Comparison of ENCODE assay signal across 8 cellular contexts in genomic region chr5:40436535-40437237, GRCh38.
DNase-seq lines count a peak whose midpoint lies in the region; ATAC-seq and TF ChIP-seq lines count a peak whose summit lies in the region.

No MANE protein-coding gene starts in this region.

- H3K9me3 ChIP-seq in PC-3 (ENCODE audit: low read length) (no peaks in the 10 kb centered on the region), SJCRH30 (replicated peaks) (no peaks in the 10 kb centered on the region)

- ATAC-seq in GM18505 (IDR thresholded peaks at IDR 0.05; ENCODE audit: unreplicated experiment) (peak; percentile 54), GM21786 (IDR thresholded peaks at IDR 0.05; ENCODE audit: unreplicated experiment) (peak; percentile 69), PC-3 (no peak)

- H3K4me2 ChIP-seq in PC-3 (ENCODE audit: low read length) = peak overlapping the region; percentile 48; the same call in 1 of the 2 replicates

- no peak for TF ChIP-seq POLR2A in GM18505 (IDR thresholded peaks at IDR 0.05; ENCODE audit: borderline replicate concordance, extremely low read depth, insufficient read depth, insufficient read length)

- no peaks in the 10 kb centered on the region for H3K79me2 ChIP-seq in PC-3 (ENCODE audit: low read length)

- no peaks in the 10 kb centered on the region for H3K9me2 ChIP-seq in PC-3 (replicated peaks; ENCODE audit: low read length)

- POLR2A ChIA-PET in PC-3 (lab: Charles Lee; ENCODE audit: unreplicated experiment) = no interaction called here

- intact Hi-C loops in PC-3 (cut with micrococcal nuclease) = no loop called here

- no peak overlapping the region for H3K4me3 ChIP-seq in PC-3 (ENCODE audit: low read length)
- no peak overlapping the region for H3K4me3 ChIP-seq in SJCRH30

- BruUV-seq in PC-3 (replicated peaks; lab: Mats Ljungman, UMichigan) = no TSS peak

- H3K4me1 ChIP-seq in PC-3 (ENCODE audit: insufficient read depth, low read length) (peaks cover 16% of the 10 kb centered on the region), SJCRH30 (peaks cover 10% of the 10 kb centered on the region)

- H3K27ac ChIP-seq in PC-3 (ENCODE audit: low read length) = peak overlapping the region; percentile 55
- no peak overlapping the region for H3K27ac ChIP-seq in SJCRH30

- no peaks in the 10 kb centered on the region for H4K20me1 ChIP-seq in PC-3 (ENCODE audit: low read length)

- no peak overlapping the region for H2AFZ ChIP-seq in PC-3 (ENCODE audit: low read length)

- DNase-seq in PC-3 = no peak
- DNase-seq in medulla oblongata (ENCODE audit: extremely low spot score) = peak; percentile 16
- DNase-seq in SJCRH30 = no peak
- DNase-seq in cerebellar cortex (ENCODE audit: low spot score) = no peak
- no peak for DNase-seq in NAMALWA (ENCODE audit: low spot score)
- DNase-seq in superior temporal gyrus (ENCODE audit: extremely low spot score) = no peak

- H3K9ac ChIP-seq in PC-3 (ENCODE audit: low read length) = no peak overlapping the region

- no peaks in the 10 kb centered on the region for H3K27me3 ChIP-seq in PC-3 (ENCODE audit: low read length)
- H3K27me3 ChIP-seq in SJCRH30 = no peaks in the 10 kb centered on the region

- H3F3A ChIP-seq in PC-3 (ENCODE audit: low read length, unreplicated experiment) = no peaks in the 10 kb centered on the region

- no peak for TF ChIP-seq CTCF in PC-3 (conservative IDR thresholded peaks at IDR 0.05; ENCODE audit: low read depth, low read length)

- no peaks in the 10 kb centered on the region for H3K36me3 ChIP-seq in PC-3 (ENCODE audit: low read depth, low read length)
- no peaks in the 10 kb centered on the region for H3K36me3 ChIP-seq in SJCRH30

- CTCF ChIA-PET in PC-3 (lab: Charles Lee) = no interaction called here
